In the genomic region with DNA sequence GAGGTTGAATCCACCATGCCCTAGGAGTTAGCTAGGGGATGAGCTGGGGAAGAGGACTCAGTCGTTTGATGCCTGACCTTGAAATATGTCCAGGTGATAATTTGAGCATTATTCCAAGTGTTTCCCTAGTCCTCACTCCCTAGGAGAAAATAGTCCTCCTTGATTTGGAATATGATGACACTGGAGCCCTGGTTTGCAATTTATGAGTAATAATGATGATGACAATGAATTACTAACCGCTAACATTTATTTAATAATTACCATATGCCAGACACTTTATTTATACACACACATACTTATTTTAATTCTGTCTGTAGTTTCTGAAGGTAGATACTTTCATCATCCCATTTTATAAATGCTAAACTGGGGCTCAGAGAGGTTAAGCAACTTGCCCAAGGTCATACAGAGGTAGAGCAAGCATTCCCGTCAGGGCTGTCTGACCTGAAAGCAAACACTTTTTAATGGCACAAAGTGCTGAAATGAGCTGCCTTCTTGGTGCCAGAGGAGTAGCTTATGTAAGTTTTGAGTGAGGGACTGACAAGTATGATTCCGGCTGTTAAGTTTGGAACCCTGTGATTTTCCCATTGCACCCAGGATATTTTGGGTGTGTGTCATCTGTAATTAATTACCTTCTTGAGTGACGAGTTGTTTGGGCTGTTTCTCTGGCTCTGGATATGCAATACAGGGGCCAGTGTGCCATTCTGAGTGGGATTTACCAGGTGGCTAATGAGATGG, we compare ENCODE assay signal across 15 cellular contexts.
DNase-seq lines count a peak whose midpoint lies in the region; ATAC-seq and TF ChIP-seq lines count a peak whose summit lies in the region.
"Had no signal": no experiment of that assay in that cellular context is flagged by ENCODE, and none has a peak within 500 bp of the region (broad histone marks: within the 10 kb centered on the region; RNA-seq: fewer than 3 reads in every experiment).

No MANE protein-coding gene starts in this region.

- H3K36me3 ChIP-seq in SK-N-SH (replicated peaks in 1 of 2; ENCODE audit: control insufficient read depth in 1 of 2, insufficient read depth in 2 of 2, low read length in 1 of 2) = no peaks in the 10 kb centered on the region
- no peaks in the 10 kb centered on the region for H3K36me3 ChIP-seq in skeletal muscle satellite cell (ENCODE audit: insufficient read depth, low read length)
- H3K36me3 ChIP-seq: heart right ventricle had no signal

- no peaks in the 10 kb centered on the region for H3K9me2 ChIP-seq in SK-N-SH

- peaks cover 8% of the 10 kb centered on the region for H3F3A ChIP-seq in SK-N-SH (replicated peaks; ENCODE audit: insufficient read depth)

- no peaks in the 10 kb centered on the region for H3K27me3 ChIP-seq in SK-N-SH (ENCODE audit: insufficient read depth)
- H3K27me3 ChIP-seq in skeletal muscle satellite cell (ENCODE audit: control insufficient read depth, insufficient read depth, low read length) = no peaks in the 10 kb centered on the region
- H3K27me3 ChIP-seq: heart right ventricle had no signal

- TF ChIP-seq EP300 in SK-N-SH (IDR thresholded peaks at IDR 0.05; ENCODE audit: borderline replicate concordance in 1 of 2, low read depth in 1 of 2, low read length in 1 of 2) = no peak

- POLR2A ChIA-PET in SK-N-SH (lab: Yijun Ruan, JAX) = no interaction called here

- H3K4me3 ChIP-seq in SK-N-SH (ENCODE audit: low read depth in 2 of 2, low read length in 1 of 2) (no peak overlapping the region), skeletal muscle satellite cell (ENCODE audit: low read length) (no peak overlapping the region)
- H3K4me3 ChIP-seq: heart right ventricle had no signal

- H4K20me1 ChIP-seq in SK-N-SH (ENCODE audit: insufficient read depth) = no peaks in the 10 kb centered on the region

- TF ChIP-seq RAD21 in SK-N-SH (IDR thresholded peaks at IDR 0.05; ENCODE audit: low read length) = no peak

- H3K4me1 ChIP-seq in SK-N-SH (ENCODE audit: control insufficient read depth in 1 of 2, insufficient read depth in 2 of 2, low read depth in 1 of 2, low read length in 1 of 2) (peaks cover 3 to 5% of the 10 kb centered on the region in 2 experiments; a peak in 1 of 4 replicates), skeletal muscle satellite cell (ENCODE audit: control insufficient read depth, insufficient read depth, low read length) (peaks cover 21% of the 10 kb centered on the region)

- WGBS in SK-N-SH (ENCODE audit: low lambda C conversion rate) = 60% methylated on average over 5 of the region's 5 CpGs

- TF ChIP-seq CTCF in SK-N-SH (IDR thresholded peaks at IDR 0.05) = no peak

- peak overlapping the region; percentile 43; the same call in 1 of the 2 replicates for H3K4me2 ChIP-seq in SK-N-SH
- H3K4me2 ChIP-seq in skeletal muscle satellite cell (ENCODE audit: low read length) = peak overlapping the region; percentile 12

- H3K9ac ChIP-seq in SK-N-SH (no peak overlapping the region), skeletal muscle satellite cell (ENCODE audit: low read depth, low read length) (peak overlapping the region; percentile 16)

- H3K79me2 ChIP-seq in SK-N-SH (ENCODE audit: insufficient read depth) = no peaks in the 10 kb centered on the region

- CTCF ChIA-PET in SK-N-SH (lab: Yijun Ruan, JAX) = no interaction called here

- H3K9me3 ChIP-seq in SK-N-SH = no peaks in the 10 kb centered on the region
- no peaks in the 10 kb centered on the region for H3K9me3 ChIP-seq in skeletal muscle satellite cell (replicated peaks; ENCODE audit: low read length)
- H3K9me3 ChIP-seq: heart right ventricle had no signal

- H3K27ac ChIP-seq in SK-N-SH (ENCODE audit: low read depth in 2 of 2, low read length in 1 of 2) = peak overlapping the region; percentile 48 to 58; a peak in 2 of 4 replicates
- H3K27ac ChIP-seq: heart right ventricle had no signal

- ATAC-seq in GM19035 (IDR thresholded peaks at IDR 0.05; ENCODE audit: unreplicated experiment) = no peak
- ATAC-seq: activated naive CD8-positive, alpha-beta T cell treated with anti-CD3 and anti-CD28 coated beads, Interleukin-2, amount 50 U/mL, for 24 hours had no signal

- DNase-seq in NCI-H1092 treated with DMSO at 0.1 percent for 48 hours (lab: John Stamatoyannopoulos, UW) (peak; percentile 53), NCI-H1092 (lab: John Stamatoyannopoulos, UW) (no peak), SK-N-SH (no peak), glomerular visceral epithelial cell (ENCODE audit: extremely low spot score) (peak; percentile 22)
- DNase-seq in activated CD4-positive, alpha-beta T cell treated with anti-CD3 and anti-CD28 coated beads, Interleukin-2, amount 50 U/mL, for 4 hours = no peak
- DNase-seq in activated CD8-positive, alpha-beta memory T cell treated with anti-CD3 and anti-CD28 coated beads, Interleukin-2, amount 50 U/mL, for 4 hours = no peak
- DNase-seq: activated CD4-positive, alpha-beta T cell treated with anti-CD3 and anti-CD28 coated beads, Interleukin-2, amount 50 U/mL, for 48 hours; activated naive CD8-positive, alpha-beta T cell treated with anti-CD3 and anti-CD28 coated beads, Interleukin-2, amount 50 U/mL, for 24 hours; activated T-cell treated with anti-CD3 and anti-CD28 coated beads, Interleukin-2, amount 50 U/mL, for 48 hours; endodermal cell; heart right ventricle; NCI-H2107; T1000 had no signal

- no peak overlapping the region for H2AFZ ChIP-seq in SK-N-SH (ENCODE audit: low read depth)

TF ChIP-seq in SK-N-SH, 30 proteins besides CTCF, POLR2A, EP300 and RAD21:
- no peak for TF ChIP-seq RFX5 (IDR thresholded peaks at IDR 0.05; ENCODE audit: low read length)
- peak; percentile 31 for TF ChIP-seq PBX3 (IDR thresholded peaks at IDR 0.05)
- no peak for TF ChIP-seq RXRA (IDR thresholded peaks at IDR 0.05; ENCODE audit: borderline replicate concordance, low read depth)
- no peak for TF ChIP-seq SIN3A (IDR thresholded peaks at IDR 0.05; ENCODE audit: borderline replicate concordance, low read depth, low read length)
- TF ChIP-seq FOSL2 (IDR thresholded peaks at IDR 0.05; ENCODE audit: borderline replicate concordance, low read depth) = no peak
- peak; percentile 5; the same call in 1 of the 2 replicates for TF ChIP-seq TCF12 (IDR thresholded peaks at IDR 0.05)
- no peak for TF ChIP-seq TAF1 (IDR thresholded peaks at IDR 0.05; ENCODE audit: borderline replicate concordance, low read depth, low read length)

Comparison
In these comparisons a context has a peak if more than half of its experiments do, and no peak if none do; other contexts are left out.
1. DNase-seq: peak in NCI-H1092 treated with DMSO at 0.1 percent for 48 hours (single experiment) and glomerular visceral epithelial cell (single experiment); none in NCI-H1092 (single experiment), SK-N-SH (single experiment), activated CD4-positive, alpha-beta T cell treated with anti-CD3 and anti-CD28 coated beads, Interleukin-2, amount 50 U/mL, for 4 hours (0 of 2) and activated CD8-positive, alpha-beta memory T cell treated with anti-CD3 and anti-CD28 coated beads, Interleukin-2, amount 50 U/mL, for 4 hours (single experiment).